Comparison of ENCODE assay signal across 1 cellular context in genomic region chr1:200275415-200275814, GRCh38.
TF ChIP-seq lines count a peak whose summit lies in the region.

No MANE protein-coding gene starts in this region.

TF ChIP-seq in HepG2, 621 proteins besides CTCF, POLR2A, EP300 and RAD21 (continued from another document and continues in another):
- TF ChIP-seq ZNF275 (CRISPR knock-in tag; IDR thresholded peaks at IDR 0.05; ENCODE audit: borderline replicate concordance): no peak
- no peak for TF ChIP-seq REXO4 (CRISPR knock-in tag; IDR thresholded peaks at IDR 0.05; ENCODE audit: borderline replicate concordance)
- TF ChIP-seq DMAP1 (CRISPR knock-in tag; IDR thresholded peaks at IDR 0.05): no peak
- TF ChIP-seq ZSCAN20 (CRISPR knock-in tag; IDR thresholded peaks at IDR 0.05; ENCODE audit: borderline replicate concordance): no peak
- 0 out of 2 replicates have a peak, but pooled peaks have one; percentile 28 for TF ChIP-seq POGZ (CRISPR knock-in tag; IDR thresholded peaks at IDR 0.05)
- peak; percentile 44 for TF ChIP-seq FOSL2 (CRISPR knock-in tag; IDR thresholded peaks at IDR 0.05)
- peak; percentile 49; the same call in 1 of the 2 replicates for TF ChIP-seq MED1 (CRISPR knock-in tag; IDR thresholded peaks at IDR 0.05)
- peak; percentile 40; the same call in 1 of the 2 replicates for TF ChIP-seq ARID3A (IDR thresholded peaks at IDR 0.05; ENCODE audit: low read depth, low read length)
- no peak for TF ChIP-seq ZNF337 (CRISPR knock-in tag; IDR thresholded peaks at IDR 0.05; ENCODE audit: borderline replicate concordance, low read depth)
- peak; percentile 72; the same call in 1 of the 2 replicates for TF ChIP-seq FOXO1 (CRISPR knock-in tag; IDR thresholded peaks at IDR 0.05)
- TF ChIP-seq PHF20 (CRISPR knock-in tag; IDR thresholded peaks at IDR 0.05): no peak
- no peak for TF ChIP-seq SOX6 (IDR thresholded peaks at IDR 0.05)
- peak; percentile 85 for TF ChIP-seq SOX6 (CRISPR knock-in tag; IDR thresholded peaks at IDR 0.05)
- TF ChIP-seq ARID5B (CRISPR knock-in tag; IDR thresholded peaks at IDR 0.05): peak; percentile 90
- TF ChIP-seq GZF1 (CRISPR knock-in tag; IDR thresholded peaks at IDR 0.05): no peak
- TF ChIP-seq KLF9 (CRISPR knock-in tag; IDR thresholded peaks at IDR 0.05; ENCODE audit: low read depth): no peak
- TF ChIP-seq GFI1 (CRISPR knock-in tag; IDR thresholded peaks at IDR 0.05; ENCODE audit: borderline replicate concordance): no peak
- TF ChIP-seq ZNF331 (CRISPR knock-in tag; IDR thresholded peaks at IDR 0.05): peak; percentile 38; the same call in 1 of the 2 replicates
- TF ChIP-seq ZNF326 (CRISPR knock-in tag; IDR thresholded peaks at IDR 0.05; ENCODE audit: borderline replicate concordance): no peak
- peak; percentile 60; the same call in 1 of the 2 replicates for TF ChIP-seq ZNF792 (CRISPR knock-in tag; IDR thresholded peaks at IDR 0.05)
- TF ChIP-seq GLMP (CRISPR knock-in tag; IDR thresholded peaks at IDR 0.05; ENCODE audit: borderline replicate concordance): no peak
- 0 out of 2 replicates have a peak, but pooled peaks have one; percentile 33 for TF ChIP-seq ELF3 (CRISPR knock-in tag; IDR thresholded peaks at IDR 0.05)
- TF ChIP-seq TRIM22 (IDR thresholded peaks at IDR 0.05): no peak
- no peak for TF ChIP-seq AKNA (CRISPR knock-in tag; IDR thresholded peaks at IDR 0.05; ENCODE audit: borderline replicate concordance)
- no peak for TF ChIP-seq SMARCC2 (IDR thresholded peaks at IDR 0.05)
- peak; percentile 74 for TF ChIP-seq PAXIP1 (CRISPR knock-in tag; conservative IDR thresholded peaks at IDR 0.05)
- 0 out of 2 replicates have a peak, but pooled peaks have one; percentile 62 for TF ChIP-seq ZBTB7B (CRISPR knock-in tag; IDR thresholded peaks at IDR 0.05)
- TF ChIP-seq CENPX (CRISPR knock-in tag; IDR thresholded peaks at IDR 0.05): no peak
- TF ChIP-seq CBX5 (CRISPR knock-in tag; IDR thresholded peaks at IDR 0.05; ENCODE audit: borderline replicate concordance): no peak
- TF ChIP-seq KLF16 (CRISPR knock-in tag; IDR thresholded peaks at IDR 0.05): peak in 1 of 2 experiments; percentile 45; a peak in 1 of 4 replicates
- TF ChIP-seq ZBTB38 (CRISPR knock-in tag; IDR thresholded peaks at IDR 0.05): no peak
- peak; percentile 97 for TF ChIP-seq MEF2D (CRISPR knock-in tag; IDR thresholded peaks at IDR 0.05)
- TF ChIP-seq ISL2 (CRISPR knock-in tag; IDR thresholded peaks at IDR 0.05): peak; percentile 73
- no peak for TF ChIP-seq FLYWCH1 (CRISPR knock-in tag; IDR thresholded peaks at IDR 0.05)
- no peak for TF ChIP-seq AFF4 (CRISPR knock-in tag; IDR thresholded peaks at IDR 0.05)
- no peak for TF ChIP-seq ZBTB14 (CRISPR knock-in tag; IDR thresholded peaks at IDR 0.05)
